Comparison of ENCODE assay signal across 8 cellular contexts in genomic region chr2:128315829-128316776, GRCh38. TPM values are rescaled to one million over a fixed set of nuclear protein-coding genes. Genes with fewer than 3 reads are reported as not detected.
A peak's percentile ranks its signal among the peaks of the same experiment; 100 is the strongest.
DNase-seq lines count a peak whose midpoint lies in the region; ATAC-seq and TF ChIP-seq lines count a peak whose summit lies in the region.

No MANE protein-coding gene starts in this region.

- in situ Hi-C loops in GM13977 (cut with MboI; ENCODE audit: low pct_unique_long_range_greater_than_20kb, low sequenced_read_pairs, unreplicated experiment), result no loop called here

- no peak overlapping the region for H3K27ac ChIP-seq in left lung
- H3K27ac ChIP-seq in upper lobe of right lung, result no peak overlapping the region

- H3K4me3 ChIP-seq in BJ (ENCODE audit: low read depth, low read length) (peak overlapping the region; percentile 83), MG63 (peak overlapping the region; percentile 59), cardiac fibroblast (replicated peaks in 1 of 2; ENCODE audit: low read depth in 2 of 2, low read length in 2 of 2) (peak overlapping the region; percentile 66 to 96), left lung (peak overlapping the region; percentile 55 to 62), upper lobe of right lung (peak overlapping the region; percentile 77)

- CTCF ChIA-PET in BJ (lab: Yijun Ruan, JAX), result interaction anchor here (1.3 to 2.0 kb wide), 5 partner anchors 7 to 14 kb away, joined by 3 to 6 read pairs (median 4); no protein-coding TSS in a partner anchor

- POLR2A ChIA-PET in BJ (lab: Charles Lee), result no interaction called here

- H3K36me3 ChIP-seq in BJ (ENCODE audit: control insufficient read depth, insufficient read depth, low read length) (peaks cover 2% of the 10 kb centered on the region), MG63 (no peaks in the 10 kb centered on the region), left lung (peaks cover 0 to 10% of the 10 kb centered on the region in 2 donors), upper lobe of right lung (no peaks in the 10 kb centered on the region)

- ATAC-seq in left lung, result no peak
- ATAC-seq in upper lobe of right lung, result no peak
- no peak for ATAC-seq in GM18520 (IDR thresholded peaks at IDR 0.05; ENCODE audit: unreplicated experiment)
- ATAC-seq in GM18909 (IDR thresholded peaks at IDR 0.05; ENCODE audit: poor library complexity, unreplicated experiment), result no peak

- intact Hi-C loops in left lung (cut with DNase I), result no loop called here
- intact Hi-C loops in upper lobe of right lung (cut with DNase I), result no loop called here

- TF ChIP-seq CTCF in BJ (IDR thresholded peaks at IDR 0.05; ENCODE audit: insufficient read depth, low read depth, low read length) (no peak), cardiac fibroblast (IDR thresholded peaks at IDR 0.05; ENCODE audit: low read depth, low read length) (no peak), left lung (IDR thresholded peaks at IDR 0.05) (no peak), upper lobe of right lung (IDR thresholded peaks at IDR 0.05) (no peak), GM13977 (IDR thresholded peaks at IDR 0.05; ENCODE audit: extremely low read depth, insufficient read depth, missing control alignments) (no peak)

- H3K4me1 ChIP-seq in left lung (peaks cover 6 to 49% of the 10 kb centered on the region in 2 donors), upper lobe of right lung (peaks cover 24% of the 10 kb centered on the region)

- H3K9me3 ChIP-seq in MG63 (no peaks in the 10 kb centered on the region), left lung (no peaks in the 10 kb centered on the region), upper lobe of right lung (no peaks in the 10 kb centered on the region)

- H3K27me3 ChIP-seq in BJ (ENCODE audit: control insufficient read depth, insufficient read depth, low read length) (no peaks in the 10 kb centered on the region), MG63 (no peaks in the 10 kb centered on the region), left lung (peaks cover 0 to 12% of the 10 kb centered on the region in 2 donors), upper lobe of right lung (no peaks in the 10 kb centered on the region)

- DNase-seq in BJ (ENCODE audit: low read depth) (no peak), MG63 (no peak), cardiac fibroblast (ENCODE audit: low read depth in 2 of 2) (peak in 1 of 2 donors; percentile 47), left lung (peak; percentile 33 to 62), upper lobe of right lung (peak; percentile 49), GM13977 (ENCODE audit: low spot score) (no peak)

RNA-seq across cellular contexts. Expression of gene HS6ST1, which starts 2.6 kb away (rescaled TPM):
- polyA plus RNA-seq in BJ (2011; rRNA removed), result 7.4 and 12.9 TPM in 2 replicates
- polyA minus RNA-seq in BJ (2011; rRNA and poly(A)+ RNA removed), result 9.1 and 11.0 TPM in 2 replicates
- total RNA-seq in MG63 (2014; rRNA removed; shearing (Covaris generic); ENCODE audit: low replicate concordance), result 16.9 and 32.5 TPM in 2 replicates
- total RNA-seq in left lung (10 to 100 TPM; 30.8 to 38.0 TPM), upper lobe of right lung (33.2 TPM)

Comparison
In these comparisons a context has a peak if more than half of its experiments do, and no peak if none do; other contexts are left out.
1. DNase-seq: peak in left lung (2 of 2) and upper lobe of right lung (single experiment); none in BJ (single experiment), MG63 (single experiment) and GM13977 (single experiment).
2. Peak in every context shown above with its lines, with median percentiles within 50 percentile points of each other: H3K4me3 ChIP-seq.